16 cellular contexts compared by ENCODE assay signal in the genomic region with DNA sequence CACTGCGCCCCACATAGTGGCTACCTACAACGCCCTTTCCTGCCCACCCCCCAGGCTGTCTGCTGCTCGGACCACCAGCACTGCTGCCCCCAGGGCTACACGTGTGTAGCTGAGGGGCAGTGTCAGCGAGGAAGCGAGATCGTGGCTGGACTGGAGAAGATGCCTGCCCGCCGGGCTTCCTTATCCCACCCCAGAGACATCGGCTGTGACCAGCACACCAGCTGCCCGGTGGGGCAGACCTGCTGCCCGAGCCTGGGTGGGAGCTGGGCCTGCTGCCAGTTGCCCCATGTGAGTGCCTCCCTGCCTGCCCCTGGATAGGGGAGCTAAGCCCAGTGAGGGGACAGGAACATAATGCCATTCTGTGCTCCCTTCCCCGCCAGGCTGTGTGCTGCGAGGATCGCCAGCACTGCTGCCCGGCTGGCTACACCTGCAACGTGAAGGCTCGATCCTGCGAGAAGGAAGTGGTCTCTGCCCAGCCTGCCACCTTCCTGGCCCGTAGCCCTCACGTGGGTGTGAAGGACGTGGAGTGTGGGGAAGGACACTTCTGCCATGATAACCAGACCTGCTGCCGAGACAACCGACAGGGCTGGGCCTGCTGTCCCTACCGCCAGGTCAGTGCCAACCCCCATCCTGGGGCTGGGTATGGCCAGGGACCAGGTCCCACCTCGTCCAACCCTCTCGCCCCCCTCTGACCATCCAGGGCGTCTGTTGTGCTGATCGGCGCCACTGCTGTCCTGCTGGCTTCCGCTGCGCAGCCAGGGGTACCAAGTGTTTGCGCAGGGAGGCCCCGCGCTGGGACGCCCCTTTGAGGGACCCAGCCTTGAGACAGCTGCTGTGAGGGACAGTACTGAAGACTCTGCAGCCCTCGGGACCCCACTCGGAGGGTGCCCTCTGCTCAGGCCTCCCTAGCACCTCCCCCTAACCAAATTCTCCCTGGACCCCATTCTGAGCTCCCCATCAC. TPM values are rescaled to one million over a fixed set of nuclear protein-coding genes. Genes with fewer than 3 reads are reported as not detected.
DNase-seq lines count a peak whose midpoint lies in the region; ATAC-seq and TF ChIP-seq lines count a peak whose summit lies in the region.
"Had no signal": no experiment of that assay in that cellular context is flagged by ENCODE, and none has a peak within 500 bp of the region (broad histone marks: within the 10 kb centered on the region; RNA-seq: fewer than 3 reads in every experiment).

No MANE protein-coding gene starts in this region.

- H3K56ac ChIP-seq in H9 (ENCODE audit: insufficient read length, low read depth, low read length) = no peak overlapping the region

- H2AFZ ChIP-seq in H9 (ENCODE audit: low read length) = no peak overlapping the region

- TF ChIP-seq CTCF in H9 (conservative IDR thresholded peaks at IDR 0.05) = no peak
- no peak for TF ChIP-seq CTCF in brain (conservative IDR thresholded peaks at IDR 0.05)
- no peak for TF ChIP-seq CTCF in brain microvascular endothelial cell (IDR thresholded peaks at IDR 0.05; ENCODE audit: low read depth, low read length, missing control alignments)

- no peak overlapping the region for H3K23ac ChIP-seq in H9 (ENCODE audit: insufficient read length, low read depth, low read length)

- DNase-seq in CD4-positive, CD25-positive, alpha-beta regulatory T cell = no peak
- DNase-seq in H9 (peak; percentile 30), middle frontal gyrus (ENCODE audit: extremely low spot score, low spot score) (no peak), brain microvascular endothelial cell (no peak), HuH-7.5 (ENCODE audit: low spot score) (no peak)
- DNase-seq: activated CD8-positive, alpha-beta memory T cell treated with anti-CD3 and anti-CD28 coated beads for 24 hours; activated naive CD4-positive, alpha-beta T cell treated with Interleukin-2 at 50 U/mL for 16 hours; DMS53; effector memory CD8-positive, alpha-beta T cell; foreskin keratinocyte; Karpas-422; NCI-H1436 treated with DMSO at 0.1 percent for 48 hours; stimulated activated CD4-positive, alpha-beta T cell treated with anti-CD3 and anti-CD28 coated beads, Interleukin-1b, Interleukin-23, amount 100 ng/mL, for 48 hours; testis had no signal

- H3K4me1 ChIP-seq in CD4-positive, CD25-positive, alpha-beta regulatory T cell (ENCODE audit: control insufficient read depth, insufficient read depth, low read length, poor library complexity, severe bottlenecking) = peaks cover 7% of the 10 kb centered on the region
- no peaks in the 10 kb centered on the region for H3K4me1 ChIP-seq in H9 (ENCODE audit: insufficient read depth, low read length)
- H3K4me1 ChIP-seq: right atrium auricular region, testis had no signal

- no peak overlapping the region for H2AK5ac ChIP-seq in H9 (ENCODE audit: insufficient read length, low read length)

- no peak overlapping the region for H3K4me2 ChIP-seq in H9 (ENCODE audit: insufficient read depth, insufficient read length, low read length)

- no peaks in the 10 kb centered on the region for H3K79me1 ChIP-seq in H9 (ENCODE audit: insufficient read depth, low read depth, low read length, poor library complexity, severe bottlenecking)

- H3K9me3 ChIP-seq in CD4-positive, CD25-positive, alpha-beta regulatory T cell (ENCODE audit: control insufficient read depth in 2 of 2, low read length in 2 of 2) = no peaks in the 10 kb centered on the region
- no peaks in the 10 kb centered on the region for H3K9me3 ChIP-seq in H9 (ENCODE audit: control insufficient read depth, low read depth, low read length)
- H3K9me3 ChIP-seq: right atrium auricular region, testis had no signal

- H4K8ac ChIP-seq in H9 (replicated peaks; ENCODE audit: insufficient read length, low read depth, low read length) = no peak overlapping the region

- H3K79me2 ChIP-seq in H9 (ENCODE audit: insufficient read depth, low read length) = no peaks in the 10 kb centered on the region

- H3K18ac ChIP-seq in H9 (ENCODE audit: insufficient read length, low read depth, low read length) = no peak overlapping the region

- H4K20me1 ChIP-seq in H9 (ENCODE audit: control insufficient read depth, insufficient read depth, insufficient read length) = no peaks in the 10 kb centered on the region

- no peak overlapping the region for H3K4me3 ChIP-seq in CD4-positive, CD25-positive, alpha-beta regulatory T cell (ENCODE audit: low read depth, low read length)
- no peak overlapping the region for H3K4me3 ChIP-seq in brain microvascular endothelial cell (ENCODE audit: low read depth, low read length)
- H3K4me3 ChIP-seq: right atrium auricular region had no signal

- H2BK5ac ChIP-seq in H9 (ENCODE audit: insufficient read length, low read length) = no peak overlapping the region

- H2BK120ac ChIP-seq in H9 (ENCODE audit: low read depth, low read length, poor library complexity, severe bottlenecking) = no peak overlapping the region

- peaks cover 3% of the 10 kb centered on the region for H3K23me2 ChIP-seq in H9 (ENCODE audit: insufficient read length, low read depth, low read length, poor library complexity, severe bottlenecking)

- H3K4me3 Mint-ChIP-seq in CD4-positive, CD25-positive, alpha-beta regulatory T cell = peak overlapping the region; percentile 59 to 79 (median 68)
- peak overlapping the region in 1 of 2 experiments; percentile 77; a peak in 1 of 5 replicates for H3K4me3 Mint-ChIP-seq in H9
- H3K4me3 Mint-ChIP-seq in brain = no peak overlapping the region

- H2BK15ac ChIP-seq in H9 (ENCODE audit: low read depth, low read length) = no peak overlapping the region

- H4K91ac ChIP-seq in H9 (ENCODE audit: insufficient read length, low read depth, low read length) = no peak overlapping the region

- no peak overlapping the region for H3K27ac Mint-ChIP-seq in CD4-positive, CD25-positive, alpha-beta regulatory T cell
- H3K27ac Mint-ChIP-seq in H9 = no peak overlapping the region
- H3K27ac Mint-ChIP-seq in brain = peak overlapping the region in 4 of 5 experiments; percentile 22 to 96 (median 51)
- H3K27ac Mint-ChIP-seq: effector memory CD8-positive, alpha-beta T cell had no signal

- peaks cover 0 to 2% (median 0%) of the 10 kb centered on the region in 7 donors for H3K9me3 Mint-ChIP-seq in CD4-positive, CD25-positive, alpha-beta regulatory T cell
- H3K9me3 Mint-ChIP-seq in H9 (no peaks in the 10 kb centered on the region; a peak in 1 of 5 replicates), brain (no peaks in the 10 kb centered on the region)
- H3K9me3 Mint-ChIP-seq: effector memory CD8-positive, alpha-beta T cell had no signal

- H3K27me3 ChIP-seq in CD4-positive, CD25-positive, alpha-beta regulatory T cell (ENCODE audit: control insufficient read depth, insufficient read depth, low read length) = no peaks in the 10 kb centered on the region
- H3K27me3 ChIP-seq in H9 (ENCODE audit: insufficient read depth, low read length) = no peaks in the 10 kb centered on the region
- no peaks in the 10 kb centered on the region for H3K27me3 ChIP-seq in brain microvascular endothelial cell (replicated peaks)
- H3K27me3 ChIP-seq: right atrium auricular region, testis had no signal

- H3T11ph ChIP-seq in H9 (ENCODE audit: low read length) = no peak overlapping the region

- no peak overlapping the region for H3K27ac ChIP-seq in CD4-positive, CD25-positive, alpha-beta regulatory T cell (ENCODE audit: insufficient read depth, low read length, poor library complexity, severe bottlenecking)
- H3K27ac ChIP-seq in H9 (ENCODE audit: insufficient read length, low read depth, low read length) = no peak overlapping the region
- H3K27ac ChIP-seq in brain microvascular endothelial cell = no peak overlapping the region
- H3K27ac ChIP-seq: foreskin keratinocyte, right atrium auricular region had no signal

- no peak overlapping the region for H2BK20ac ChIP-seq in H9 (ENCODE audit: low read depth, low read length, poor library complexity, severe bottlenecking)

- in situ Hi-C loops in brain microvascular endothelial cell (cut with HindIII; ENCODE audit: low pct_ligation_motif_present, low sequenced_read_pairs) = no loop called here

- no peak overlapping the region for H3K9ac ChIP-seq in H9 (ENCODE audit: extremely low read depth, insufficient read length, low read length)

- no peak overlapping the region for H2BK12ac ChIP-seq in H9 (ENCODE audit: insufficient read length, low read depth, low read length)

- no peaks in the 10 kb centered on the region for H3K36me3 ChIP-seq in CD4-positive, CD25-positive, alpha-beta regulatory T cell (ENCODE audit: control insufficient read depth, insufficient read depth, low read length)
- H3K36me3 ChIP-seq in brain microvascular endothelial cell (replicated peaks) = peaks cover 29% of the 10 kb centered on the region

- no peak overlapping the region for H3K4ac ChIP-seq in H9 (ENCODE audit: low read depth, low read length)

- H4K5ac ChIP-seq in H9 (ENCODE audit: insufficient read length, low read depth, low read length) = no peak overlapping the region

- no peak overlapping the region for H3K14ac ChIP-seq in H9 (ENCODE audit: insufficient read depth, low read length)

- H3K4me1 Mint-ChIP-seq in CD4-positive, CD25-positive, alpha-beta regulatory T cell = peaks cover 0 to 12% (median 1%) of the 10 kb centered on the region in 4 donors
- H3K4me1 Mint-ChIP-seq in H9 (peaks cover 0 to 8% of the 10 kb centered on the region in 2 experiments; a peak in 2 of 4 replicates), brain (peaks cover 13% of the 10 kb centered on the region)

- no peak for ATAC-seq in CD4-positive, CD25-positive, alpha-beta regulatory T cell (ENCODE audit: low read depth in 2 of 2)
- ATAC-seq: effector memory CD8-positive, alpha-beta T cell; foreskin keratinocyte had no signal

- H3K27me3 Mint-ChIP-seq in CD4-positive, CD25-positive, alpha-beta regulatory T cell = peaks cover 17% of the 10 kb centered on the region
- H3K27me3 Mint-ChIP-seq in H9 (ENCODE audit: low read depth) (peaks cover 5% of the 10 kb centered on the region; the same call in 1 of the 2 replicates), brain (no peaks in the 10 kb centered on the region)
- H3K27me3 Mint-ChIP-seq: effector memory CD8-positive, alpha-beta T cell had no signal

- no peaks in the 10 kb centered on the region for H3K36me3 Mint-ChIP-seq in CD4-positive, CD25-positive, alpha-beta regulatory T cell
- H3K36me3 Mint-ChIP-seq in H9 (ENCODE audit: insufficient read depth in 1 of 3, low read depth in 3 of 3) = peaks cover 3 to 17% (median 6%) of the 10 kb centered on the region in 3 experiments; a peak in 6 of 7 replicates
- H3K36me3 Mint-ChIP-seq in brain = peaks cover 5% of the 10 kb centered on the region

- no CpG with 5 or more reads among the region's 38 CpGs for WGBS in H9 (ENCODE audit: extremely low coverage, insufficient read length, low lambda C conversion rate)

RNA-seq across cellular contexts. Expression of a gene that starts 7.1 kb away (rescaled TPM):
- total RNA-seq in CD4-positive, CD25-positive, alpha-beta regulatory T cell = 24.3 TPM
- 10 to 100 TPM; 29.1 to 39.4 (median 33.7) TPM for polyA plus RNA-seq in CD4-positive, CD25-positive, alpha-beta regulatory T cell
- 127 and 130 TPM in 2 replicates for total RNA-seq in H9 (2021)
- 164 TPM for polyA plus RNA-seq in brain (ENCODE audit: insufficient read depth, low read depth, low replicate concordance)

RNA-seq across cellular contexts. Expression of a gene that starts 11.4 kb away (rescaled TPM):
- total RNA-seq in CD4-positive, CD25-positive, alpha-beta regulatory T cell = 0.25 TPM
- polyA plus RNA-seq in CD4-positive, CD25-positive, alpha-beta regulatory T cell = under 1 TPM in 2 of 4 donors, not detected in 2; 0.07 to 0.09 TPM
- total RNA-seq in H9 (2021) = 27.3 and 27.5 TPM in 2 replicates
- 62.5 TPM for polyA plus RNA-seq in brain (ENCODE audit: insufficient read depth, low read depth, low replicate concordance)

RNA-seq across cellular contexts. Expression of a gene that starts 27.6 kb away (rescaled TPM):
- total RNA-seq in CD4-positive, CD25-positive, alpha-beta regulatory T cell = 64.7 TPM
- polyA plus RNA-seq in CD4-positive, CD25-positive, alpha-beta regulatory T cell = 100 to 1,000 TPM in 1 of 4 donors, 10 to 100 TPM in 3; 93.8 to 112 (median 98.4) TPM
- 227 and 235 TPM in 2 replicates for total RNA-seq in H9 (2021)
- 153 TPM for polyA plus RNA-seq in brain (ENCODE audit: insufficient read depth, low read depth, low replicate concordance)

RNA-seq across cellular contexts. Expression of a gene that starts 37.2 kb away (rescaled TPM):
- 19.5 TPM for total RNA-seq in CD4-positive, CD25-positive, alpha-beta regulatory T cell
- not detected for polyA plus RNA-seq in CD4-positive, CD25-positive, alpha-beta regulatory T cell
- total RNA-seq in H9 (2021) = 8.3 and 10.1 TPM in 2 replicates
- polyA plus RNA-seq in brain (ENCODE audit: insufficient read depth, low read depth, low replicate concordance) = 0.97 TPM

RNA-seq across cellular contexts. Expression of a gene that starts 43.8 kb away (rescaled TPM):
- 0.27 TPM for total RNA-seq in CD4-positive, CD25-positive, alpha-beta regulatory T cell
- polyA plus RNA-seq in CD4-positive, CD25-positive, alpha-beta regulatory T cell = under 1 TPM in 1 of 4 donors, not detected in 3; 0.96 TPM
- 2.2 and 3.8 TPM in 2 replicates for total RNA-seq in H9 (2021)
- polyA plus RNA-seq in brain (ENCODE audit: insufficient read depth, low read depth, low replicate concordance) = 304 TPM

Comparison
In these comparisons a context has a peak if more than half of its experiments do, and no peak if none do; other contexts are left out.
1. H3K27ac Mint-ChIP-seq: peak in brain (4 of 5); none in CD4-positive, CD25-positive, alpha-beta regulatory T cell (0 of 3) and H9 (0 of 3).
2. H3K4me3 Mint-ChIP-seq: peak in CD4-positive, CD25-positive, alpha-beta regulatory T cell (4 of 4); none in brain (0 of 5).
3. RNA of a gene that starts 11.4 kb away (total RNA-seq): 27.3 to 27.5 TPM in H9; 0.25 TPM in CD4-positive, CD25-positive, alpha-beta regulatory T cell (single experiment); every median in the first group is over 10 times any median in the second.